Comparison of ENCODE assay signal across 11 cellular contexts in the genomic region with DNA sequence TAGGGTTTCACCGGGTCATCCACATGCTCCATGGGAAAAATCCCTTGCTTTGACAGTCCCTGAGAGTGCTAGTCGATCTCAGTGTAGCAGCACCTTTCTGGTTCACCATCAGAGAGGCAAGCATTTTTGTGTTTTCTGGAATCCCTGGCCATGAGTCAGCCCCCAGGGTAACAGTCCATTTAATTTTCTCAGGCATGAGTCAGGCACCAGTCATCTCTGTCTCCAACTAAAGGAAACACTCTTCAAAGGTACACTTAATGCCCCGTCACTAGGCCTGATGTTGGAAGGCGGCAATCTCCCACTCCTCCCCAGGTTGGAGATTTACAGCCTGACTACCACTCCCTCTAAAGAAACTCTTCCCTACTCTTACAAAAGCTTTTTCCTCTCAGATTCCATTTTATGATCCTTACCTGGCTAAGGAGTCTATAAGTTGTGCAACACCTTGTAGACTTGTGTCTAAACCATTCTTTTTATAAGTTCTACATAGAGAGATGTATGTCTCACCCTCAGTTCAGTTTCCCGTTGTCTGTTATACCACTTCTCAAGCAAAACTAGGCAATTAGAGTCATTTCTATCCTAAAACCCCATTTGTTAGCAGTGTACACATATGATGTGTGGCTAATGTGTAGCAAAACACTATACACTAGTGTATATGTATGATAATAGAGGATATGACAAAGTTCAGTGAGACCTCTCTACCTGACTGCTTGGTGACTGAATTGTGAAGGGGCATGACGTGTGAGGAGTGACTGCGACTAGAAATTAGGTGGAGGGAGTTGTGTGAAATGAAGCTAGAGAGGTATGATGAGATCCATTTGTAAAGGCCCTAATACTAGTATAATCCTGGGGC. TPM values are rescaled to one million over a fixed set of nuclear protein-coding genes. Genes with fewer than 3 reads are reported as not detected.
DNase-seq lines count a peak whose midpoint lies in the region; ATAC-seq and TF ChIP-seq lines count a peak whose summit lies in the region.
"Had no signal": no experiment of that assay in that cellular context is flagged by ENCODE, and none has a peak within 500 bp of the region (broad histone marks: within the 10 kb centered on the region; RNA-seq: fewer than 3 reads in every experiment).

No MANE protein-coding gene starts in this region.

- intact Hi-C loops in sciatic nerve (cut with DNase I), result no loop called here

- peak; percentile 92 for DNase-seq in EL
- DNase-seq in LHCN-M2 (ENCODE audit: low read depth), result peak; percentile 92
- no peak for DNase-seq in chondrocyte (ENCODE audit: low spot score)
- peak; percentile 40 for DNase-seq in myocyte (ENCODE audit: low read depth)
- DNase-seq in GM10266 (ENCODE audit: extremely low spot score), result no peak
- no peak for DNase-seq in hippocampal formation (lab: John Stamatoyannopoulos, UW)
- no peak for DNase-seq in sciatic nerve (ENCODE audit: low spot score)
- DNase-seq in SIG-M5 (lab: John Stamatoyannopoulos, UW), result no peak
- DNase-seq: cerebellar nuclear complex, immature natural killer cell had no signal

- TF ChIP-seq CTCF in chondrocyte (IDR thresholded peaks at IDR 0.05) (no peak), GM10266 (IDR thresholded peaks at IDR 0.05; ENCODE audit: control insufficient read depth, insufficient read depth, low read depth, missing control alignments) (no peak)

- peaks cover 8% of the 10 kb centered on the region for H3K36me3 Mint-ChIP-seq in chondrocyte (ENCODE audit: low read depth)

- H3K4me3 Mint-ChIP-seq in chondrocyte (ENCODE audit: unreplicated experiment), result no peak overlapping the region
- H3K4me3 Mint-ChIP-seq: immature natural killer cell had no signal

- peaks cover 23% of the 10 kb centered on the region for H3K9me3 Mint-ChIP-seq in chondrocyte (ENCODE audit: low read depth)

- H3K27ac Mint-ChIP-seq in chondrocyte (ENCODE audit: unreplicated experiment), result peak overlapping the region; percentile 76
- H3K27ac Mint-ChIP-seq: immature natural killer cell had no signal

- no peak for ATAC-seq in sciatic nerve
- ATAC-seq: Right ventricle myocardium inferior had no signal

- no peaks in the 10 kb centered on the region for H3K27me3 Mint-ChIP-seq in chondrocyte (ENCODE audit: low read depth)

- peaks cover 15% of the 10 kb centered on the region for H3K4me1 Mint-ChIP-seq in chondrocyte (ENCODE audit: low read depth)
- H3K4me1 Mint-ChIP-seq: immature natural killer cell had no signal

RNA-seq across cellular contexts. Expression of a gene that starts 24.6 kb away (rescaled TPM):
- total RNA-seq in LHCN-M2 (2014; rRNA removed) (46.6 and 53.1 TPM in 2 replicates), chondrocyte (25.7 to 35.0 TPM (median 27.5 TPM) in 3 replicates), myocyte (44.0 and 55.0 TPM in 2 replicates), sciatic nerve (20.7 TPM)
- 21.6 TPM for polyA plus RNA-seq in LHCN-M2 (2012)
- polyA plus RNA-seq in myocyte (2012), result 25.9 TPM

RNA-seq across cellular contexts. Expression of a gene that starts 44.2 kb away (rescaled TPM):
- 29.9 and 37.0 TPM in 2 replicates for total RNA-seq in LHCN-M2 (2014; rRNA removed)
- 32.2 TPM for polyA plus RNA-seq in LHCN-M2 (2012)
- total RNA-seq in chondrocyte, result 77.1 to 95.8 TPM (median 88.9 TPM) in 3 replicates
- total RNA-seq in myocyte, result 39.1 and 39.9 TPM in 2 replicates
- polyA plus RNA-seq in myocyte (2012), result 43.7 TPM
- total RNA-seq in sciatic nerve, result 73.3 TPM

RNA-seq across cellular contexts. Expression of a gene that starts 46.4 kb away (rescaled TPM):
- total RNA-seq in LHCN-M2 (2014; rRNA removed) (3.0 and 6.3 TPM in 2 replicates), chondrocyte (4.8 to 5.9 TPM (median 5.2 TPM) in 3 replicates), myocyte (10.6 and 11.8 TPM in 2 replicates), sciatic nerve (5.8 TPM)
- polyA plus RNA-seq in LHCN-M2 (2012), result 2.2 TPM
- 3.8 TPM for polyA plus RNA-seq in myocyte (2012)

RNA-seq across cellular contexts. Expression of a gene that starts 46.9 kb away (rescaled TPM):
- total RNA-seq in LHCN-M2 (2014; rRNA removed) (7.2 and 15.3 TPM in 2 replicates), chondrocyte (36.7 to 62.6 TPM (median 39.6 TPM) in 3 replicates), myocyte (16.7 and 24.9 TPM in 2 replicates), sciatic nerve (85.4 TPM)
- polyA plus RNA-seq in LHCN-M2 (2012), result 5.6 TPM
- polyA plus RNA-seq in myocyte (2012), result 17.0 TPM

Comparison
In these comparisons a context has a peak if more than half of its experiments do, and no peak if none do; other contexts are left out.
1. DNase-seq: peak in EL (single experiment), LHCN-M2 (single experiment) and myocyte (single experiment); none in chondrocyte (single experiment), GM10266 (single experiment), hippocampal formation (0 of 2), sciatic nerve (single experiment) and SIG-M5 (single experiment).